Comparison of ENCODE assay signal across 7 cellular contexts in genomic region chr15:74783808-74784175, GRCh38. TPM values are rescaled to one million over a fixed set of nuclear protein-coding genes. Genes with fewer than 3 reads are reported as not detected.
DNase-seq lines count a peak whose midpoint lies in the region; ATAC-seq and TF ChIP-seq lines count a peak whose summit lies in the region.

No MANE protein-coding gene starts in this region.

- peak overlapping the region; percentile 95 for H3K4me3 Mint-ChIP-seq in T-helper 17 cell

- H3K9me3 ChIP-seq in HEK293 (ENCODE audit: control insufficient read depth, insufficient read depth, low read depth, low read length): no peaks in the 10 kb centered on the region
- H3K9me3 ChIP-seq in T-helper 17 cell (ENCODE audit: control insufficient read depth, low read length, poor library complexity, severe bottlenecking): no peaks in the 10 kb centered on the region
- no peaks in the 10 kb centered on the region for H3K9me3 ChIP-seq in gastroesophageal sphincter
- H3K9me3 ChIP-seq in spleen: no peaks in the 10 kb centered on the region
- no peaks in the 10 kb centered on the region for H3K9me3 ChIP-seq in ovary

- TF ChIP-seq CTCF in HEK293 (tag by site-specific recombination; IDR thresholded peaks at IDR 0.05): no peak
- TF ChIP-seq CTCF in gastroesophageal sphincter (IDR thresholded peaks at IDR 0.05): no peak
- peak in 1 of 11 experiments; percentile 22 for TF ChIP-seq CTCF in spleen (IDR thresholded peaks at IDR 0.05 in 8 of 11, conservative IDR thresholded peaks at IDR 0.05 in 3 of 11)
- no peak for TF ChIP-seq CTCF in ovary (IDR thresholded peaks at IDR 0.05)

- H3K36me3 ChIP-seq in HEK293 (ENCODE audit: control insufficient read depth in 2 of 2, insufficient read depth in 1 of 2, low read length in 2 of 2) (peaks cover 0 to 25% of the 10 kb centered on the region in 2 experiments; a peak in 1 of 3 replicates), gastroesophageal sphincter (no peaks in the 10 kb centered on the region), spleen (peaks cover 0 to 25% (median 0%) of the 10 kb centered on the region in 6 donors), ovary (no peaks in the 10 kb centered on the region)

- peaks cover 7% of the 10 kb centered on the region for H3K36me3 Mint-ChIP-seq in T-helper 17 cell (ENCODE audit: low read depth)

- peak overlapping the region; percentile 98 for H3K27ac Mint-ChIP-seq in T-helper 17 cell

- no peaks in the 10 kb centered on the region for H3K27me3 ChIP-seq in gastroesophageal sphincter
- H3K27me3 ChIP-seq in spleen (replicated peaks in 1 of 7): no peaks in the 10 kb centered on the region
- no peaks in the 10 kb centered on the region for H3K27me3 ChIP-seq in ovary

- H3K27ac ChIP-seq in HEK293 (ENCODE audit: extremely low read depth, low read depth, low read length): peak overlapping the region; percentile 70; the same call in 1 of the 2 replicates
- H3K27ac ChIP-seq in gastroesophageal sphincter: peak overlapping the region in 3 of 4 donors; percentile 87 to 95 (median 89)
- peak overlapping the region; percentile 89 to 99 (median 96) for H3K27ac ChIP-seq in spleen
- no peak overlapping the region for H3K27ac ChIP-seq in ovary

- POLR2A ChIA-PET in HEK293 (lab: Yijun Ruan, JAX): interaction anchor here (0.5 to 1.0 kb wide), 3 partner anchors 12 to 251 kb away, joined by 3 to 6 read pairs (median 5); no protein-coding TSS in a partner anchor

- no peak for TF ChIP-seq POLR2A in gastroesophageal sphincter (IDR thresholded peaks at IDR 0.05)
- TF ChIP-seq POLR2A in spleen (IDR thresholded peaks at IDR 0.05): no peak
- no peak for TF ChIP-seq POLR2A in ovary (IDR thresholded peaks at IDR 0.05)

- no peaks in the 10 kb centered on the region for H3K27me3 Mint-ChIP-seq in T-helper 17 cell

- CTCF ChIA-PET in HEK293 (lab: Yijun Ruan, JAX): interaction anchor here (0.7 to 25.7 kb wide), 9 partner anchors 6 to 327 kb away, joined by 3 to 649 read pairs (median 4); partner anchors contain the start of gene CSK

- DNase-seq in T-helper 17 cell (no peak), spleen (peak; percentile 78), NCI-H2081 treated with DMSO at 0.1 percent for 48 hours (lab: John Stamatoyannopoulos, UW) (no peak), ovary (no peak)

- 33% methylated on average over 1 of the region's 3 CpGs; no CpG with 5 or more reads in 1 of the 2 donors for WGBS in gastroesophageal sphincter (ENCODE audit: low coverage in 1 of 2), 2 donors
- WGBS in spleen, 5 donors: 6 to 20% (median 7%) methylated on average over 1 to 3 of the region's 3 CpGs
- whole genome bisulfite sequencing in ovary, 3 donors: 34 to 56% (median 55%) methylated on average over 3 of the region's 3 CpGs

- intact Hi-C loops in spleen (cut with DNase I; ENCODE audit: low total_unique reads) (loop anchor here (5.0 kb wide), 1 partner anchor 59 kb away; the partner anchor contains the start of gene ULK3), ovary (cut with DNase I) (loop anchor here in 3 of 4 donors (5.0 to 10.0 kb wide), 7 partner anchors 54 to 421 kb away; partner anchors contain the start of genes C15orf39 (in 1 of the 3), RPP25 (in 1 of the 3) and ULK3 (in 1 of the 3))

- H3K4me1 ChIP-seq in HEK293 (ENCODE audit: control insufficient read depth, insufficient read depth, low read length): peaks cover 33% of the 10 kb centered on the region
- peaks cover 0 to 81% (median 54%) of the 10 kb centered on the region in 3 donors for H3K4me1 ChIP-seq in gastroesophageal sphincter
- peaks cover 75 to 93% (median 89%) of the 10 kb centered on the region in 6 donors for H3K4me1 ChIP-seq in spleen
- H3K4me1 ChIP-seq in ovary (ENCODE audit: insufficient read depth): peaks cover 16% of the 10 kb centered on the region

- no peak for ATAC-seq in T-helper 17 cell
- no peak for ATAC-seq in gastroesophageal sphincter
- no peak for ATAC-seq in HG03432 (IDR thresholded peaks at IDR 0.05; ENCODE audit: unreplicated experiment)

- H3K4me3 ChIP-seq in HEK293 (ENCODE audit: low read depth, low read length) (no peak overlapping the region; the same call in 1 of the 2 replicates), gastroesophageal sphincter (peak overlapping the region in 1 of 2 donors; percentile 75), spleen (peak overlapping the region; percentile 82 to 98 (median 86)), ovary (no peak overlapping the region)

- no peak for TF ChIP-seq EP300 in gastroesophageal sphincter (IDR thresholded peaks at IDR 0.05)
- no peak for TF ChIP-seq EP300 in ovary (IDR thresholded peaks at IDR 0.05)

- peaks cover 75% of the 10 kb centered on the region for H3K4me1 Mint-ChIP-seq in T-helper 17 cell

TF ChIP-seq in HEK293, 187 proteins besides CTCF, POLR2A, EP300 and RAD21 (continues in another document):
- peak; percentile 97 for TF ChIP-seq ZIC2 (tag by site-specific recombination; IDR thresholded peaks at IDR 0.05)
- no peak for TF ChIP-seq ZNF624 (tag by site-specific recombination; IDR thresholded peaks at IDR 0.05)
- TF ChIP-seq ZNF391 (tag by site-specific recombination; IDR thresholded peaks at IDR 0.05; ENCODE audit: borderline replicate concordance, low read depth): 0 out of 2 replicates have a peak, but pooled peaks have one; percentile 5
- TF ChIP-seq, protein P1, sequence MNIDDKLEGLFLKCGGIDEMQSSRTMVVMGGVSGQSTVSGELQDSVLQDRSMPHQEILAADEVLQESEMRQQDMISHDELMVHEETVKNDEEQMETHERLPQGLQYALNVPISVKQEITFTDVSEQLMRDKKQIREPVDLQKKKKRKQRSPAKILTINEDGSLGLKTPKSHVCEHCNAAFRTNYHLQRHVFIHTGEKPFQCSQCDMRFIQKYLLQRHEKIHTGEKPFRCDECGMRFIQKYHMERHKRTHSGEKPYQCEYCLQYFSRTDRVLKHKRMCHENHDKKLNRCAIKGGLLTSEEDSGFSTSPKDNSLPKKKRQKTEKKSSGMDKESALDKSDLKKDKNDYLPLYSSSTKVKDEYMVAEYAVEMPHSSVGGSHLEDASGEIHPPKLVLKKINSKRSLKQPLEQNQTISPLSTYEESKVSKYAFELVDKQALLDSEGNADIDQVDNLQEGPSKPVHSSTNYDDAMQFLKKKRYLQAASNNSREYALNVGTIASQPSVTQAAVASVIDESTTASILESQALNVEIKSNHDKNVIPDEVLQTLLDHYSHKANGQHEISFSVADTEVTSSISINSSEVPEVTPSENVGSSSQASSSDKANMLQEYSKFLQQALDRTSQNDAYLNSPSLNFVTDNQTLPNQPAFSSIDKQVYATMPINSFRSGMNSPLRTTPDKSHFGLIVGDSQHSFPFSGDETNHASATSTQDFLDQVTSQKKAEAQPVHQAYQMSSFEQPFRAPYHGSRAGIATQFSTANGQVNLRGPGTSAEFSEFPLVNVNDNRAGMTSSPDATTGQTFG (tag by site-specific recombination; IDR thresholded peaks at IDR 0.05; ENCODE audit: borderline replicate concordance): no peak
- TF ChIP-seq ZBTB10 (tag by site-specific recombination; IDR thresholded peaks at IDR 0.05): no peak
- no peak for TF ChIP-seq ZNF366 (tag by site-specific recombination; conservative IDR thresholded peaks at IDR 0.05)
- TF ChIP-seq ZNF114 (tag by site-specific recombination; IDR thresholded peaks at IDR 0.05): no peak

RNA-seq across cellular contexts. Expression of gene CSK, which starts 1.9 kb away (rescaled TPM):
- 100 to 1,000 TPM; 188 to 208 TPM for total RNA-seq in T-helper 17 cell
- total RNA-seq in gastroesophageal sphincter: 10 to 100 TPM in 3 of 4 donors, 1 to 10 TPM in 1; 8.4 to 23.1 (median 18.2) TPM
- 100 to 1,000 TPM; 121 to 281 (median 197) TPM for total RNA-seq in spleen
- 100 to 1,000 TPM; 150 to 244 (median 187) TPM for polyA plus RNA-seq in spleen
- 10 to 100 TPM; 10.7 to 49.6 (median 42.1) TPM for total RNA-seq in ovary
- 10 to 100 TPM in 1 of 2 donors, 1 to 10 TPM in 1; 9.2 to 21.6 TPM for polyA plus RNA-seq in ovary

RNA-seq across cellular contexts. Expression of gene LMAN1L, which starts 28.8 kb away (rescaled TPM):
- total RNA-seq in T-helper 17 cell (under 1 TPM; 0.82 to 0.91 TPM), gastroesophageal sphincter (under 1 TPM in 1 of 4 donors, not detected in 3; 0.27 TPM), spleen (100 to 1,000 TPM in 4 of 7 donors, 10 to 100 TPM in 3; 55.3 to 164 (median 106) TPM), ovary (not detected)
- polyA plus RNA-seq in spleen (10 to 100 TPM in 2 of 3 donors, 1 to 10 TPM in 1; 2.4 to 36.8 (median 25.6) TPM), ovary (not detected)

RNA-seq across cellular contexts. Expression of gene CYP1A2, which starts 35.1 kb away (rescaled TPM):
- not detected for total RNA-seq in T-helper 17 cell
- total RNA-seq in gastroesophageal sphincter: not detected
- total RNA-seq in spleen: not detected
- polyA plus RNA-seq in spleen: not detected
- total RNA-seq in ovary: under 1 TPM in 1 of 7 donors, not detected in 6; 0.23 TPM
- polyA plus RNA-seq in ovary: not detected

RNA-seq across cellular contexts. Expression of gene CPLX3, which starts 42.6 kb away (rescaled TPM):
- total RNA-seq in T-helper 17 cell (under 1 TPM in 1 of 2 donors, not detected in 1; 0.20 TPM), gastroesophageal sphincter (not detected), spleen (10 to 100 TPM; 17.7 to 73.7 (median 37.0) TPM), ovary (not detected)
- polyA plus RNA-seq in spleen (100 to 1,000 TPM in 2 of 3 donors, 10 to 100 TPM in 1; 28.9 to 207 (median 127) TPM), ovary (not detected)

RNA-seq across cellular contexts. Expression of gene CYP1A1, which starts 58.5 kb away (rescaled TPM):
- total RNA-seq in T-helper 17 cell (under 1 TPM in 1 of 2 donors, not detected in 1; 0.13 TPM), gastroesophageal sphincter (1 to 10 TPM in 1 of 4 donors, under 1 TPM in 1, not detected in 2; 0.47 to 2.2 TPM), spleen (1 to 10 TPM in 1 of 7 donors, not detected in 6; 1.1 TPM), ovary (1 to 10 TPM in 1 of 7 donors, under 1 TPM in 1, not detected in 5; 0.10 to 1.6 TPM)
- polyA plus RNA-seq in spleen (under 1 TPM; 0.03 to 0.06 (median 0.04) TPM), ovary (under 1 TPM in 1 of 2 donors, not detected in 1; 0.96 TPM)

Comparison
In these comparisons a context has a peak if more than half of its experiments do, and no peak if none do; other contexts are left out.
1. H3K27ac ChIP-seq: peak in HEK293 (single experiment), gastroesophageal sphincter (3 of 4) and spleen (8 of 8); none in ovary (0 of 2).
2. H3K4me3 ChIP-seq: peak in spleen (8 of 8); none in HEK293 (single experiment) and ovary (single experiment).
3. RNA of gene LMAN1L, which starts 28.8 kb away (total RNA-seq): 55.3 to 164 TPM in spleen; 0.82 to 0.91 TPM in T-helper 17 cell, 0.27 TPM in gastroesophageal sphincter and not detected in ovary; every median in the first group is over 10 times any median in the second.